Comparison of ENCODE assay signal across 2 cellular contexts in genomic region chr2:219010162-219010756, GRCh38.
TF ChIP-seq lines count a peak whose summit lies in the region.

No MANE protein-coding gene starts in this region.

TF ChIP-seq in HCT116, 20 proteins besides CTCF, POLR2A, EP300 and RAD21 (continued from another document):
- TF ChIP-seq, protein P1, sequence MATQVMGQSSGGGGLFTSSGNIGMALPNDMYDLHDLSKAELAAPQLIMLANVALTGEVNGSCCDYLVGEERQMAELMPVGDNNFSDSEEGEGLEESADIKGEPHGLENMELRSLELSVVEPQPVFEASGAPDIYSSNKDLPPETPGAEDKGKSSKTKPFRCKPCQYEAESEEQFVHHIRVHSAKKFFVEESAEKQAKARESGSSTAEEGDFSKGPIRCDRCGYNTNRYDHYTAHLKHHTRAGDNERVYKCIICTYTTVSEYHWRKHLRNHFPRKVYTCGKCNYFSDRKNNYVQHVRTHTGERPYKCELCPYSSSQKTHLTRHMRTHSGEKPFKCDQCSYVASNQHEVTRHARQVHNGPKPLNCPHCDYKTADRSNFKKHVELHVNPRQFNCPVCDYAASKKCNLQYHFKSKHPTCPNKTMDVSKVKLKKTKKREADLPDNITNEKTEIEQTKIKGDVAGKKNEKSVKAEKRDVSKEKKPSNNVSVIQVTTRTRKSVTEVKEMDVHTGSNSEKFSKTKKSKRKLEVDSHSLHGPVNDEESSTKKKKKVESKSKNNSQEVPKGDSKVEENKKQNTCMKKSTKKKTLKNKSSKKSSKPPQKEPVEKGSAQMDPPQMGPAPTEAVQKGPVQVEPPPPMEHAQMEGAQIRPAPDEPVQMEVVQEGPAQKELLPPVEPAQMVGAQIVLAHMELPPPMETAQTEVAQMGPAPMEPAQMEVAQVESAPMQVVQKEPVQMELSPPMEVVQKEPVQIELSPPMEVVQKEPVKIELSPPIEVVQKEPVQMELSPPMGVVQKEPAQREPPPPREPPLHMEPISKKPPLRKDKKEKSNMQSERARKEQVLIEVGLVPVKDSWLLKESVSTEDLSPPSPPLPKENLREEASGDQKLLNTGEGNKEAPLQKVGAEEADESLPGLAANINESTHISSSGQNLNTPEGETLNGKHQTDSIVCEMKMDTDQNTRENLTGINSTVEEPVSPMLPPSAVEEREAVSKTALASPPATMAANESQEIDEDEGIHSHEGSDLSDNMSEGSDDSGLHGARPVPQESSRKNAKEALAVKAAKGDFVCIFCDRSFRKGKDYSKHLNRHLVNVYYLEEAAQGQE (IDR thresholded peaks at IDR 0.05; ENCODE audit: low read depth): no peak
- TF ChIP-seq YY1 (IDR thresholded peaks at IDR 0.05; ENCODE audit: extremely low read depth, insufficient replicate concordance, low read depth, low read length) (no peak), SIN3A (IDR thresholded peaks at IDR 0.05; ENCODE audit: low read depth) (no peak), TCF7L2 (IDR thresholded peaks at IDR 0.05; ENCODE audit: borderline replicate concordance, extremely low read depth, insufficient read depth, insufficient read length) (no peak), EZH2phosphoT487 (IDR thresholded peaks at IDR 0.05; ENCODE audit: borderline replicate concordance) (no peak), POLR2AphosphoS5 (IDR thresholded peaks at IDR 0.05; ENCODE audit: low read depth, low read length) (no peak), JUND (IDR thresholded peaks at IDR 0.05) (no peak), MAX (IDR thresholded peaks at IDR 0.05) (no peak), SP1 (IDR thresholded peaks at IDR 0.05; ENCODE audit: low read depth) (no peak), EGR1 (IDR thresholded peaks at IDR 0.05; ENCODE audit: low read depth) (no peak), CBX3 (IDR thresholded peaks at IDR 0.05; ENCODE audit: low read depth) (no peak), SRF (IDR thresholded peaks at IDR 0.05; ENCODE audit: low read depth) (no peak), ZNF274 (IDR thresholded peaks at IDR 0.05; ENCODE audit: low read depth, low read length) (no peak), EZH2 (IDR thresholded peaks at IDR 0.05) (no peak), CEBPB (IDR thresholded peaks at IDR 0.05; ENCODE audit: low read depth) (no peak)

TF ChIP-seq in WTC11, 78 proteins besides CTCF, POLR2A, EP300 and RAD21 (continued from another document):
- TF ChIP-seq FOXP4 (CRISPR knock-in tag; IDR thresholded peaks at IDR 0.05) (no peak), NR2C2 (CRISPR knock-in tag; IDR thresholded peaks at IDR 0.05) (no peak), MYBL2 (CRISPR knock-in tag; IDR thresholded peaks at IDR 0.05) (no peak), NFATC4 (CRISPR knock-in tag; IDR thresholded peaks at IDR 0.05) (no peak), GRHL2 (CRISPR knock-in tag; IDR thresholded peaks at IDR 0.05; ENCODE audit: insufficient replicate concordance, severe bottlenecking) (no peak), IRF2 (CRISPR knock-in tag; IDR thresholded peaks at IDR 0.05; ENCODE audit: borderline replicate concordance, low read depth) (no peak), PRRX2 (CRISPR knock-in tag; IDR thresholded peaks at IDR 0.05) (no peak), FOXP1 (CRISPR knock-in tag; IDR thresholded peaks at IDR 0.05; ENCODE audit: borderline replicate concordance) (no peak), ZNF671 (CRISPR knock-in tag; IDR thresholded peaks at IDR 0.05) (no peak), CREB1 (CRISPR knock-in tag; IDR thresholded peaks at IDR 0.05) (no peak), ZNF121 (CRISPR knock-in tag; IDR thresholded peaks at IDR 0.05) (no peak), ERG (CRISPR knock-in tag; IDR thresholded peaks at IDR 0.05) (no peak)
- TF ChIP-seq, protein P2, sequence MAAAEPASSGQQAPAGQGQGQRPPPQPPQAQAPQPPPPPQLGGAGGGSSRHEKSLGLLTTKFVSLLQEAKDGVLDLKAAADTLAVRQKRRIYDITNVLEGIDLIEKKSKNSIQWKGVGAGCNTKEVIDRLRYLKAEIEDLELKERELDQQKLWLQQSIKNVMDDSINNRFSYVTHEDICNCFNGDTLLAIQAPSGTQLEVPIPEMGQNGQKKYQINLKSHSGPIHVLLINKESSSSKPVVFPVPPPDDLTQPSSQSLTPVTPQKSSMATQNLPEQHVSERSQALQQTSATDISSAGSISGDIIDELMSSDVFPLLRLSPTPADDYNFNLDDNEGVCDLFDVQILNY (CRISPR knock-in tag; IDR thresholded peaks at IDR 0.05): no peak
- TF ChIP-seq, protein P3, sequence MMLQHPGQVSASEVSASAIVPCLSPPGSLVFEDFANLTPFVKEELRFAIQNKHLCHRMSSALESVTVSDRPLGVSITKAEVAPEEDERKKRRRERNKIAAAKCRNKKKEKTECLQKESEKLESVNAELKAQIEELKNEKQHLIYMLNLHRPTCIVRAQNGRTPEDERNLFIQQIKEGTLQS (CRISPR knock-in tag; conservative IDR thresholded peaks at IDR 0.05): no peak
- TF ChIP-seq, protein P4, sequence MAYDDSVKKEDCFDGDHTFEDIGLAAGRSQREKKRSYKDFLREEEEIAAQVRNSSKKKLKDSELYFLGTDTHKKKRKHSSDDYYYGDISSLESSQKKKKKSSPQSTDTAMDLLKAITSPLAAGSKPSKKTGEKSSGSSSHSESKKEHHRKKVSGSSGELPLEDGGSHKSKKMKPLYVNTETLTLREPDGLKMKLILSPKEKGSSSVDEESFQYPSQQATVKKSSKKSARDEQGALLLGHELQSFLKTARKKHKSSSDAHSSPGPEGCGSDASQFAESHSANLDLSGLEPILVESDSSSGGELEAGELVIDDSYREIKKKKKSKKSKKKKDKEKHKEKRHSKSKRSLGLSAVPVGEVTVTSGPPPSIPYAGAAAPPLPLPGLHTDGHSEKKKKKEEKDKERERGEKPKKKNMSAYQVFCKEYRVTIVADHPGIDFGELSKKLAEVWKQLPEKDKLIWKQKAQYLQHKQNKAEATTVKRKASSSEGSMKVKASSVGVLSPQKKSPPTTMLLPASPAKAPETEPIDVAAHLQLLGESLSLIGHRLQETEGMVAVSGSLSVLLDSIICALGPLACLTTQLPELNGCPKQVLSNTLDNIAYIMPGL (CRISPR knock-in tag; IDR thresholded peaks at IDR 0.05): no peak
